1 cellular context compared by ENCODE assay signal in the genomic region with DNA sequence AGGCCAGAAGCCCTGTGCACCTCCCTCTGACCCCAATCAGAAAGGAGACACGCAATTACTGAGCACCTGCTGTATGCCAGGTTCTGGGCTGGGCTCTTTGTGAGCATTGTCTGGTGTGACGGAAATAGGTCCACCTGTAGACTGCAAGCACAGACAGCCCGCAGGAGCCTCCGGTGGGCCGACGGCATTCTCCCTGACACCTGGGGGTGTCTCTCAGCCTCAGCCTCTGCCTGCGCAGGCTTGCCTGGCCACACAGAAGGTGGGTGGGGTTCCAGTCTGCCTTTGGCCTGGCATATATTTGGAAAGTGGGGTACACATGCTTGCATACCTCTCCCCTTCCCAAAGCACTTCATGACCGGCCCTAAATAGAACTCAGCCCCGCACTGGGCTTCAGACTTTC.
TF ChIP-seq lines count a peak whose summit lies in the region.

No MANE protein-coding gene starts in this region.

TF ChIP-seq in H1, 55 proteins besides CTCF, POLR2A, EP300 and RAD21:
- TF ChIP-seq ASH2L (IDR thresholded peaks at IDR 0.05; ENCODE audit: low read length) (no peak), SIN3A (conservative IDR thresholded peaks at IDR 0.05 in 1 of 2, IDR thresholded peaks at IDR 0.05 in 1 of 2; ENCODE audit: low read depth in 1 of 2, low read length in 2 of 2) (no peak), SP1 (IDR thresholded peaks at IDR 0.05; ENCODE audit: low read depth, low read length) (no peak), GTF2F1 (IDR thresholded peaks at IDR 0.05; ENCODE audit: borderline replicate concordance, low read depth, low read length) (no peak), KDM5A (IDR thresholded peaks at IDR 0.05; ENCODE audit: low read length) (no peak), NANOG (IDR thresholded peaks at IDR 0.05; ENCODE audit: insufficient read depth, low read depth, low read length, poor library complexity, severe bottlenecking) (no peak), CHD2 (IDR thresholded peaks at IDR 0.05; ENCODE audit: low read length) (no peak), JUND (IDR thresholded peaks at IDR 0.05; ENCODE audit: low read length) (no peak), SP2 (IDR thresholded peaks at IDR 0.05; ENCODE audit: low read length) (no peak), PHF8 (conservative IDR thresholded peaks at IDR 0.05; ENCODE audit: low read depth, low read length) (no peak), SIX5 (IDR thresholded peaks at IDR 0.05; ENCODE audit: low read depth, low read length) (no peak)
- TF ChIP-seq, protein P1, sequence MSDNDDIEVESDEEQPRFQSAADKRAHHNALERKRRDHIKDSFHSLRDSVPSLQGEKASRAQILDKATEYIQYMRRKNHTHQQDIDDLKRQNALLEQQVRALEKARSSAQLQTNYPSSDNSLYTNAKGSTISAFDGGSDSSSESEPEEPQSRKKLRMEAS (IDR thresholded peaks at IDR 0.05): no peak
- TF ChIP-seq, protein P2, sequence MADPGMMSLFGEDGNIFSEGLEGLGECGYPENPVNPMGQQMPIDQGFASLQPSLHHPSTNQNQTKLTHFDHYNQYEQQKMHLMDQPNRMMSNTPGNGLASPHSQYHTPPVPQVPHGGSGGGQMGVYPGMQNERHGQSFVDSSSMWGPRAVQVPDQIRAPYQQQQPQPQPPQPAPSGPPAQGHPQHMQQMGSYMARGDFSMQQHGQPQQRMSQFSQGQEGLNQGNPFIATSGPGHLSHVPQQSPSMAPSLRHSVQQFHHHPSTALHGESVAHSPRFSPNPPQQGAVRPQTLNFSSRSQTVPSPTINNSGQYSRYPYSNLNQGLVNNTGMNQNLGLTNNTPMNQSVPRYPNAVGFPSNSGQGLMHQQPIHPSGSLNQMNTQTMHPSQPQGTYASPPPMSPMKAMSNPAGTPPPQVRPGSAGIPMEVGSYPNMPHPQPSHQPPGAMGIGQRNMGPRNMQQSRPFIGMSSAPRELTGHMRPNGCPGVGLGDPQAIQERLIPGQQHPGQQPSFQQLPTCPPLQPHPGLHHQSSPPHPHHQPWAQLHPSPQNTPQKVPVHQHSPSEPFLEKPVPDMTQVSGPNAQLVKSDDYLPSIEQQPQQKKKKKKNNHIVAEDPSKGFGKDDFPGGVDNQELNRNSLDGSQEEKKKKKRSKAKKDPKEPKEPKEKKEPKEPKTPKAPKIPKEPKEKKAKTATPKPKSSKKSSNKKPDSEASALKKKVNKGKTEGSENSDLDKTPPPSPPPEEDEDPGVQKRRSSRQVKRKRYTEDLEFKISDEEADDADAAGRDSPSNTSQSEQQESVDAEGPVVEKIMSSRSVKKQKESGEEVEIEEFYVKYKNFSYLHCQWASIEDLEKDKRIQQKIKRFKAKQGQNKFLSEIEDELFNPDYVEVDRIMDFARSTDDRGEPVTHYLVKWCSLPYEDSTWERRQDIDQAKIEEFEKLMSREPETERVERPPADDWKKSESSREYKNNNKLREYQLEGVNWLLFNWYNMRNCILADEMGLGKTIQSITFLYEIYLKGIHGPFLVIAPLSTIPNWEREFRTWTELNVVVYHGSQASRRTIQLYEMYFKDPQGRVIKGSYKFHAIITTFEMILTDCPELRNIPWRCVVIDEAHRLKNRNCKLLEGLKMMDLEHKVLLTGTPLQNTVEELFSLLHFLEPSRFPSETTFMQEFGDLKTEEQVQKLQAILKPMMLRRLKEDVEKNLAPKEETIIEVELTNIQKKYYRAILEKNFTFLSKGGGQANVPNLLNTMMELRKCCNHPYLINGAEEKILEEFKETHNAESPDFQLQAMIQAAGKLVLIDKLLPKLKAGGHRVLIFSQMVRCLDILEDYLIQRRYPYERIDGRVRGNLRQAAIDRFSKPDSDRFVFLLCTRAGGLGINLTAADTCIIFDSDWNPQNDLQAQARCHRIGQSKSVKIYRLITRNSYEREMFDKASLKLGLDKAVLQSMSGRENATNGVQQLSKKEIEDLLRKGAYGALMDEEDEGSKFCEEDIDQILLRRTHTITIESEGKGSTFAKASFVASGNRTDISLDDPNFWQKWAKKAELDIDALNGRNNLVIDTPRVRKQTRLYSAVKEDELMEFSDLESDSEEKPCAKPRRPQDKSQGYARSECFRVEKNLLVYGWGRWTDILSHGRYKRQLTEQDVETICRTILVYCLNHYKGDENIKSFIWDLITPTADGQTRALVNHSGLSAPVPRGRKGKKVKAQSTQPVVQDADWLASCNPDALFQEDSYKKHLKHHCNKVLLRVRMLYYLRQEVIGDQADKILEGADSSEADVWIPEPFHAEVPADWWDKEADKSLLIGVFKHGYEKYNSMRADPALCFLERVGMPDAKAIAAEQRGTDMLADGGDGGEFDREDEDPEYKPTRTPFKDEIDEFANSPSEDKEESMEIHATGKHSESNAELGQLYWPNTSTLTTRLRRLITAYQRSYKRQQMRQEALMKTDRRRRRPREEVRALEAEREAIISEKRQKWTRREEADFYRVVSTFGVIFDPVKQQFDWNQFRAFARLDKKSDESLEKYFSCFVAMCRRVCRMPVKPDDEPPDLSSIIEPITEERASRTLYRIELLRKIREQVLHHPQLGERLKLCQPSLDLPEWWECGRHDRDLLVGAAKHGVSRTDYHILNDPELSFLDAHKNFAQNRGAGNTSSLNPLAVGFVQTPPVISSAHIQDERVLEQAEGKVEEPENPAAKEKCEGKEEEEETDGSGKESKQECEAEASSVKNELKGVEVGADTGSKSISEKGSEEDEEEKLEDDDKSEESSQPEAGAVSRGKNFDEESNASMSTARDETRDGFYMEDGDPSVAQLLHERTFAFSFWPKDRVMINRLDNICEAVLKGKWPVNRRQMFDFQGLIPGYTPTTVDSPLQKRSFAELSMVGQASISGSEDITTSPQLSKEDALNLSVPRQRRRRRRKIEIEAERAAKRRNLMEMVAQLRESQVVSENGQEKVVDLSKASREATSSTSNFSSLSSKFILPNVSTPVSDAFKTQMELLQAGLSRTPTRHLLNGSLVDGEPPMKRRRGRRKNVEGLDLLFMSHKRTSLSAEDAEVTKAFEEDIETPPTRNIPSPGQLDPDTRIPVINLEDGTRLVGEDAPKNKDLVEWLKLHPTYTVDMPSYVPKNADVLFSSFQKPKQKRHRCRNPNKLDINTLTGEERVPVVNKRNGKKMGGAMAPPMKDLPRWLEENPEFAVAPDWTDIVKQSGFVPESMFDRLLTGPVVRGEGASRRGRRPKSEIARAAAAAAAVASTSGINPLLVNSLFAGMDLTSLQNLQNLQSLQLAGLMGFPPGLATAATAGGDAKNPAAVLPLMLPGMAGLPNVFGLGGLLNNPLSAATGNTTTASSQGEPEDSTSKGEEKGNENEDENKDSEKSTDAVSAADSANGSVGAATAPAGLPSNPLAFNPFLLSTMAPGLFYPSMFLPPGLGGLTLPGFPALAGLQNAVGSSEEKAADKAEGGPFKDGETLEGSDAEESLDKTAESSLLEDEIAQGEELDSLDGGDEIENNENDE (IDR thresholded peaks at IDR 0.05; ENCODE audit: insufficient replicate concordance, low read length): no peak
